In genomic region chr2:132146774-132147173, GRCh38 we compare ENCODE assay signal across 8 cellular contexts. TPM values are rescaled to one million over a fixed set of nuclear protein-coding genes. Genes with fewer than 3 reads are reported as not detected.
DNase-seq lines count a peak whose midpoint lies in the region; FAIRE-seq and TF ChIP-seq lines count a peak whose summit lies in the region.
"Not testable (repeated sequence)": the region's sequence is repeated elsewhere in the genome, so short reads cannot be mapped to it uniquely, and the experiment has no call there.
"Had no signal": no experiment of that assay in that cellular context is flagged by ENCODE, and none has a peak within 500 bp of the region (broad histone marks: within the 10 kb centered on the region; RNA-seq: fewer than 3 reads in every experiment).

No MANE protein-coding gene starts in this region.

- H3K4me3 Mint-ChIP-seq in activated CD4-positive, alpha-beta memory T cell treated with anti-CD3 and anti-CD28 coated beads, Interleukin-2, amount 10 ng/mL, durations not matched to agents 7 days and 5 days = not testable (repeated sequence)

- H3K4ac ChIP-seq in H1 (replicated peaks; ENCODE audit: insufficient read length, low read depth, low read length) = not testable (repeated sequence)

- not testable (repeated sequence) for H4K20me1 ChIP-seq in MM.1S (ENCODE audit: insufficient read depth, low read length); H1 (replicated peaks in 1 of 2; ENCODE audit: control insufficient read depth in 1 of 2, insufficient read depth in 2 of 2, low read length in 2 of 2); keratinocyte (ENCODE audit: control insufficient read depth, extremely low read depth, insufficient read depth, low read length)

- not testable (repeated sequence) for H3K27me3 ChIP-seq in MM.1S (replicated peaks; ENCODE audit: insufficient read depth, low read length); H1 (replicated peaks in 1 of 4; ENCODE audit: control insufficient read depth in 3 of 4, extremely low read depth in 1 of 4, insufficient read depth in 3 of 4, low read length in 3 of 4); keratinocyte (ENCODE audit: control insufficient read depth, extremely low read depth, insufficient read depth, low read length)

- H3K79me1 ChIP-seq in H1 (ENCODE audit: low read depth, low read length) = not testable (repeated sequence)

- not testable (repeated sequence) for H3F3A ChIP-seq in MM.1S (ENCODE audit: insufficient read depth, low read length)

- H3K23me2 ChIP-seq in H1 (ENCODE audit: low read depth, low read length) = not testable (repeated sequence)

- FAIRE-seq in H1 (lab: Jason Lieb, UNC); keratinocyte (lab: Jason Lieb, UNC): not testable (repeated sequence)

- H2AFZ ChIP-seq in MM.1S (ENCODE audit: low read length); H1 (ENCODE audit: low read length); keratinocyte (ENCODE audit: control insufficient read depth, low read length): not testable (repeated sequence)

- not testable (repeated sequence) for H2AK5ac ChIP-seq in H1 (ENCODE audit: low read depth, low read length)

- H3K4me1 ChIP-seq in MM.1S (ENCODE audit: low read length); H1 (replicated peaks in 1 of 4; ENCODE audit: control insufficient read depth in 3 of 4, insufficient read depth in 4 of 4, low read length in 3 of 4); keratinocyte (ENCODE audit: control insufficient read depth, extremely low read depth, insufficient read depth, low read length): not testable (repeated sequence)

- H2BK15ac ChIP-seq in H1 (ENCODE audit: low read length) = not testable (repeated sequence)

- not testable (repeated sequence) for H3K4me3 ChIP-seq in MM.1S (ENCODE audit: low read length); H1 (ENCODE audit: extremely low read depth in 1 of 4, insufficient read depth in 2 of 4, low read depth in 3 of 4, low read length in 4 of 4); keratinocyte (ENCODE audit: control insufficient read depth in 2 of 3, extremely low read depth in 1 of 3, insufficient read depth in 2 of 3, low read depth in 1 of 3, low read length in 3 of 3)

- not testable (repeated sequence) for H4K5ac ChIP-seq in H1 (ENCODE audit: insufficient read length, low read depth, low read length)

- POLR2A ChIA-PET in activated CD4-positive, alpha-beta memory T cell treated with anti-CD3 and anti-CD28 coated beads, Interleukin-2, amount 10 ng/mL, durations not matched to agents 7 days and 5 days (lab: Charles Lee); H1 (lab: Charles Lee; ENCODE audit: partially characterized antibody): not testable (repeated sequence)

- H3K56ac ChIP-seq in H1 (replicated peaks; ENCODE audit: insufficient read length, low read depth, low read length) = not testable (repeated sequence)

- not testable (repeated sequence) for H3K36me3 ChIP-seq in MM.1S (replicated peaks; ENCODE audit: insufficient read depth, low read length); H1 (ENCODE audit: control insufficient read depth in 2 of 4, insufficient read depth in 4 of 4, low read length in 3 of 4); keratinocyte (ENCODE audit: control insufficient read depth in 2 of 2, extremely low read depth in 1 of 2, insufficient read depth in 2 of 2, low read length in 2 of 2)

- not testable (repeated sequence) for TF ChIP-seq EP300 in H1 (IDR thresholded peaks at IDR 0.05; ENCODE audit: borderline replicate concordance in 1 of 2, low read depth in 2 of 2, low read length in 2 of 2)

- not testable (repeated sequence) for H3K4me2 ChIP-seq in MM.1S (ENCODE audit: low read depth, low read length); H1 (ENCODE audit: insufficient read depth in 1 of 2, low read depth in 2 of 2, low read length in 2 of 2); keratinocyte (ENCODE audit: control insufficient read depth, extremely low read depth, insufficient read depth, low read depth, low read length)

- not testable (repeated sequence) for H2BK120ac ChIP-seq in H1 (replicated peaks; ENCODE audit: low read depth, low read length)

- dilution Hi-C loops in keratinocyte (cut with MboI; ENCODE audit: extremely low pct_ligation_motif_present, low sequenced_read_pairs) = not testable (repeated sequence)

- not testable (repeated sequence) for TF ChIP-seq POLR2A in H1 (IDR thresholded peaks at IDR 0.05; ENCODE audit: control extremely low read depth in 1 of 2, low read depth in 2 of 2, low read length in 2 of 2)

- WGBS in H1 (ENCODE audit: extremely low coverage in 1 of 2, insufficient coverage in 1 of 2, insufficient read length in 1 of 2, insufficient replicate concordance in 2 of 2, low coverage in 1 of 2, low lambda C conversion rate in 2 of 2, missing lambda C conversion rate in 1 of 2), 2 experiments = 7% methylated on average over 4 of the region's 4 CpGs; no CpG with 5 or more reads in 1 of the 2 experiments

- H3K27ac Mint-ChIP-seq in activated CD4-positive, alpha-beta memory T cell treated with anti-CD3 and anti-CD28 coated beads, Interleukin-2, amount 10 ng/mL, durations not matched to agents 7 days and 5 days = not testable (repeated sequence)

- not testable (repeated sequence) for H3K23ac ChIP-seq in H1 (ENCODE audit: insufficient read length)

- H3K4me1 Mint-ChIP-seq in activated CD4-positive, alpha-beta memory T cell treated with anti-CD3 and anti-CD28 coated beads, Interleukin-2, amount 10 ng/mL, durations not matched to agents 7 days and 5 days = not testable (repeated sequence)

- not testable (repeated sequence) for H3K36me3 Mint-ChIP-seq in activated CD4-positive, alpha-beta memory T cell treated with anti-CD3 and anti-CD28 coated beads, Interleukin-2, amount 10 ng/mL, durations not matched to agents 7 days and 5 days (ENCODE audit: low read depth)

- CTCF ChIA-PET in activated CD4-positive, alpha-beta memory T cell treated with anti-CD3 and anti-CD28 coated beads, Interleukin-2, amount 10 ng/mL, durations not matched to agents 7 days and 5 days (lab: Charles Lee); H1 (lab: Charles Lee; ENCODE audit: partially characterized antibody): not testable (repeated sequence)

- H4K91ac ChIP-seq in H1 (replicated peaks; ENCODE audit: insufficient read length, low read length) = not testable (repeated sequence)

- H2BK20ac ChIP-seq in H1 (ENCODE audit: low read length) = not testable (repeated sequence)

- TF ChIP-seq CTCF in MM.1S (IDR thresholded peaks at IDR 0.05; ENCODE audit: low read length) (peak; percentile 41), H1 (IDR thresholded peaks at IDR 0.05; ENCODE audit: control extremely low read depth in 1 of 3, insufficient read depth in 1 of 3, low read depth in 1 of 3, low read length in 3 of 3) (peak; percentile 31 to 44 (median 41)), keratinocyte (optimal IDR thresholded peaks at IDR 0.05 in 1 of 3, IDR thresholded peaks at IDR 0.05 in 1 of 3, conservative IDR thresholded peaks at IDR 0.05 in 1 of 3; ENCODE audit: extremely low read depth in 1 of 3, insufficient read depth in 2 of 3, low read length in 3 of 3) (peak; percentile 23 to 52 (median 29))

- not testable (repeated sequence) for H2BK12ac ChIP-seq in H1 (ENCODE audit: low read depth, low read length)

- DNase-seq in GM03348 (ENCODE audit: low spot score) (peak; percentile 19), MM.1S (peak; percentile 38), NOMO-1 treated with DMSO at 0.1 percent for 48 hours (lab: John Stamatoyannopoulos, UW; ENCODE audit: unreplicated experiment) (peak; percentile 7), H1 (ENCODE audit: low read depth in 1 of 2, low spot score in 2 of 2) (peak; percentile 17 to 87), keratinocyte (ENCODE audit: low read depth, low spot score) (peak; percentile 0), pulmonary artery endothelial cell (ENCODE audit: low read depth, low spot score) (peak; percentile 13)
- peak; percentile 24 for DNase-seq in activated CD4-positive, alpha-beta memory T cell treated with anti-CD3 and anti-CD28 coated beads, Interleukin-2, amount 10 ng/mL, durations not matched to agents 7 days and 5 days

- not testable (repeated sequence) for H3K9me2 ChIP-seq in MM.1S (replicated peaks; ENCODE audit: insufficient read depth, low read length)

- H3K9ac ChIP-seq in MM.1S (ENCODE audit: low read length); H1 (replicated peaks in 1 of 4; ENCODE audit: extremely low read depth in 1 of 4, low read depth in 3 of 4, low read length in 3 of 4); keratinocyte (ENCODE audit: control insufficient read depth, extremely low read depth, insufficient read depth, low read length): not testable (repeated sequence)

- not testable (repeated sequence) for H3K9me3 ChIP-seq in MM.1S (replicated peaks; ENCODE audit: insufficient read depth, low read length); H1 (ENCODE audit: insufficient read depth in 2 of 2, low read depth in 1 of 2, low read length in 1 of 2); keratinocyte (ENCODE audit: control insufficient read depth, low read depth, low read length)

- not testable (repeated sequence) for H3K27ac ChIP-seq in MM.1S (ENCODE audit: low read length); H1 (ENCODE audit: low read depth, low read length); keratinocyte (ENCODE audit: control insufficient read depth, insufficient read depth, low read length)

- H3K18ac ChIP-seq in H1 (ENCODE audit: extremely low read depth, low read length) = not testable (repeated sequence)

- H3K14ac ChIP-seq in H1 (ENCODE audit: insufficient read length) = not testable (repeated sequence)

- H3K27me3 Mint-ChIP-seq in activated CD4-positive, alpha-beta memory T cell treated with anti-CD3 and anti-CD28 coated beads, Interleukin-2, amount 10 ng/mL, durations not matched to agents 7 days and 5 days = not testable (repeated sequence)

- peak; percentile 65 to 66 for TF ChIP-seq RAD21 in H1 (IDR thresholded peaks at IDR 0.05 in 1 of 2, conservative IDR thresholded peaks at IDR 0.05 in 1 of 2; ENCODE audit: low read depth in 2 of 2, low read length in 2 of 2)

- not testable (repeated sequence) for H3K9me1 ChIP-seq in keratinocyte (ENCODE audit: control insufficient read depth, extremely low read depth, insufficient read depth, low read length)

- H3K79me2 ChIP-seq in MM.1S (ENCODE audit: low read length); H1 (ENCODE audit: control insufficient read depth in 1 of 2, insufficient read depth in 2 of 2, low read length in 2 of 2); keratinocyte (ENCODE audit: control insufficient read depth, insufficient read depth, low read length): not testable (repeated sequence)

- not testable (repeated sequence) for H4K8ac ChIP-seq in H1 (ENCODE audit: extremely low read depth, insufficient read depth, low read length)

- not testable (repeated sequence) for H3K9me3 Mint-ChIP-seq in activated CD4-positive, alpha-beta memory T cell treated with anti-CD3 and anti-CD28 coated beads, Interleukin-2, amount 10 ng/mL, durations not matched to agents 7 days and 5 days

- H2BK5ac ChIP-seq in H1 (ENCODE audit: low read depth, low read length) = not testable (repeated sequence)

RNA-seq across cellular contexts. Expression of gene ANKRD30BL, which starts 15.0 kb away (rescaled TPM):
- not detected for total RNA-seq in activated CD4-positive, alpha-beta memory T cell treated with anti-CD3 and anti-CD28 coated beads, Interleukin-2, amount 10 ng/mL, durations not matched to agents 7 days and 5 days
- not detected in 2 replicates for total RNA-seq in H1 (2021; fragmentation: NEBNext Ultra II Directional; extraction: Animal tissue kit (Norgen Biotek cat#: 25700))
- polyA plus RNA-seq in H1 (2011; rRNA removed) (0.05 and 0.06 TPM in 2 replicates), keratinocyte (not detected in 3 replicates)
- polyA plus RNA-seq in H1 (2011; cell fraction: cytosol; rRNA removed) = 0.05 TPM
- 0.13 TPM for polyA plus RNA-seq in H1 (2011; cell fraction: nucleus; rRNA removed)
- polyA plus RNA-seq in H1 (2012, experiment 1 of 2) = not detected in 4 replicates
- polyA plus RNA-seq in H1 (2012, experiment 2 of 2) = not detected
- polyA plus RNA-seq in H1 (2013, experiment 1 of 2) = not detected
- not detected for polyA plus RNA-seq in H1 (2013, experiment 2 of 2)
- not detected in 2 replicates for polyA minus RNA-seq in H1 (2011; rRNA and poly(A)+ RNA removed)
- polyA minus RNA-seq in H1 (2011; cell fraction: cytosol; rRNA and poly(A)+ RNA removed) = not detected
- polyA minus RNA-seq in H1 (2011; cell fraction: nucleus; rRNA and poly(A)+ RNA removed) = not detected
- not detected for polyA plus RNA-seq in keratinocyte (2011; ENCODE audit: low read depth)
- polyA plus RNA-seq in keratinocyte (2011; cell fraction: cytosol; rRNA removed) = not detected in 2 replicates
- polyA plus RNA-seq in keratinocyte (2011; cell fraction: nucleus; rRNA removed) = not detected in 2 replicates
- polyA plus RNA-seq in keratinocyte (2012; ENCODE audit: low replicate concordance) = not detected in 2 replicates
- polyA minus RNA-seq in keratinocyte = not detected in 3 replicates
- not detected for polyA minus RNA-seq in keratinocyte (2011; cell fraction: cytosol; rRNA and poly(A)+ RNA removed)
- polyA minus RNA-seq in keratinocyte (2011; cell fraction: nucleus; rRNA and poly(A)+ RNA removed) = not detected in 2 replicates
- total RNA-seq in pulmonary artery endothelial cell = not detected in 2 replicates
- total RNA-seq: T-helper 2 cell treated with Interferon-gamma antibody and Interleukin-4, amounts not matched to agents 100 ng/mL and 5 ng/mL, for 36 hours had no signal

Comparison
In these comparisons a context has a peak if more than half of its experiments do, and no peak if none do; other contexts are left out.
1. DNase-seq: peak in every context shown above with its lines; median percentile 52 in H1; 38 in MM.1S; 24 in activated CD4-positive, alpha-beta memory T cell treated with anti-CD3 and anti-CD28 coated beads, Interleukin-2, amount 10 ng/mL, durations not matched to agents 7 days and 5 days; 19 in GM03348; 13 in pulmonary artery endothelial cell; 7 in NOMO-1 treated with DMSO at 0.1 percent for 48 hours; 0 in keratinocyte.